In the genomic region with DNA sequence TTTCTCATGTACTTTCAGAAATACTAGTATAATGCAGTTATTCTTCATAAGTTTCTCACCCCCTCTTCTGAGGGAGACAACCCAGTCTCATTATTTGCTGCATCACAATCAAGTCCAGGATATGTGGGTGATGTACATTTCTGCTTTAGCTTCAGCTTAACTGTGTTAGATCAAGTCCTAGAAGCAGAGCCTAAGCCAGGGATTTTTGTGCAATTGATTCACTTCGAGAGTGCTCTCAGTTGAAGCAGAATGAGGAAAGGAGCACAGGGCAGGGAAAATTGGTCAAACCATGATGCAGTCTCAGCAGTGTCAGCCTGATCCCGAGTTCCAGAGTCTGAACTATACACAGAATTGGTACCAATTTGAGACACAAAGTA, we compare ENCODE assay signal across 10 cellular contexts. TPM values are rescaled to one million over a fixed set of nuclear protein-coding genes. Genes with fewer than 3 reads are reported as not detected.
DNase-seq lines count a peak whose midpoint lies in the region; ATAC-seq and TF ChIP-seq lines count a peak whose summit lies in the region.
"Had no signal": no experiment of that assay in that cellular context is flagged by ENCODE, and none has a peak within 500 bp of the region (broad histone marks: within the 10 kb centered on the region; RNA-seq: fewer than 3 reads in every experiment).

No MANE protein-coding gene starts in this region.

- H2AFZ ChIP-seq in IMR-90 (replicated peaks; ENCODE audit: low read length, poor library complexity): no peak overlapping the region

- H2BK5ac ChIP-seq in IMR-90 (ENCODE audit: low read depth, low read length, poor library complexity, severe bottlenecking): no peak overlapping the region

- H2AK9ac ChIP-seq in IMR-90 (replicated peaks; ENCODE audit: low read depth, low read length, poor library complexity): no peak overlapping the region

- dilution Hi-C loops in IMR-90 (cut with HindIII; ENCODE audit: low sequenced_read_pairs, unreplicated experiment): no loop called here

- no TSS peak for BruUV-seq in IMR-90 (replicated peaks; lab: Mats Ljungman, UMichigan)

- H2BK20ac ChIP-seq in IMR-90 (ENCODE audit: low read depth, low read length): no peak overlapping the region

- WGBS in IMR-90 (ENCODE audit: extremely low coverage in 2 of 2, insufficient read length in 1 of 2), 2 experiments: 71% methylated on average over 1 of the region's 2 CpGs; no CpG with 5 or more reads in 1 of the 2 experiments

- peak overlapping the region in 1 of 2 experiments; percentile 79; a peak in 1 of 4 replicates for H4K8ac ChIP-seq in IMR-90 (ENCODE audit: low read depth in 2 of 2, low read length in 2 of 2)

- peak overlapping the region; percentile 52 for H3K23ac ChIP-seq in IMR-90 (ENCODE audit: low read depth, low read length)

- no peaks in the 10 kb centered on the region for H3K9me3 Mint-ChIP-seq in activated naive CD8-positive, alpha-beta T cell treated with anti-CD3 and anti-CD28 coated beads for 36 hours
- no peaks in the 10 kb centered on the region for H3K9me3 Mint-ChIP-seq in naive thymus-derived CD8-positive, alpha-beta T cell

- no peak overlapping the region for H3K4me3 ChIP-seq in IMR-90 (ENCODE audit: insufficient read depth, low read depth, low read length)
- no peak overlapping the region for H3K4me3 ChIP-seq in Peyer's patch

- no peak overlapping the region for H3K56ac ChIP-seq in IMR-90 (ENCODE audit: extremely low read depth, insufficient read depth, low read length)

- H3K27me3 Mint-ChIP-seq in activated naive CD8-positive, alpha-beta T cell treated with anti-CD3 and anti-CD28 coated beads for 36 hours: no peaks in the 10 kb centered on the region
- no peaks in the 10 kb centered on the region for H3K27me3 Mint-ChIP-seq in naive thymus-derived CD8-positive, alpha-beta T cell

- H2AK5ac ChIP-seq in IMR-90 (ENCODE audit: low read depth, low read length): no peak overlapping the region

- in situ Hi-C loops in IMR-90 (cut with MboI; ENCODE audit: low sequenced_read_pairs): no loop called here

- H3K4me3 Mint-ChIP-seq in activated naive CD8-positive, alpha-beta T cell treated with anti-CD3 and anti-CD28 coated beads for 36 hours: no peak overlapping the region
- peak overlapping the region in 1 of 10 donors; percentile 15 for H3K4me3 Mint-ChIP-seq in naive thymus-derived CD8-positive, alpha-beta T cell

- DNase-seq in DMS 273 (lab: John Stamatoyannopoulos, UW; ENCODE audit: unreplicated experiment) (peak; percentile 49), DMS 273 treated with DMSO at 0.1 percent for 48 hours (lab: John Stamatoyannopoulos, UW) (no peak), IMR-90 (peak; percentile 41), Peyer's patch (no peak), omental fat pad (ENCODE audit: low spot score) (no peak)
- no peak for DNase-seq in activated naive CD8-positive, alpha-beta T cell treated with anti-CD3 and anti-CD28 coated beads for 36 hours
- no peak for DNase-seq in naive thymus-derived CD8-positive, alpha-beta T cell
- DNase-seq: 8988T; activated CD8-positive, alpha-beta memory T cell treated with anti-CD3 and anti-CD28 coated beads for 24 hours had no signal

- H2BK120ac ChIP-seq in IMR-90 (ENCODE audit: low read depth, low read length): peak overlapping the region; percentile 67

- H3K27ac ChIP-seq in IMR-90 (ENCODE audit: insufficient read depth, low read length) (peak overlapping the region; percentile 55; the same call in 1 of the 2 replicates), Peyer's patch (no peak overlapping the region)

- H3K4ac ChIP-seq in IMR-90 (ENCODE audit: low read depth, low read length): peak overlapping the region; percentile 33; the same call in 1 of the 2 replicates

- H3K36me3 ChIP-seq in IMR-90 (ENCODE audit: control insufficient read depth, insufficient read depth, low read length) (peaks cover 17% of the 10 kb centered on the region), Peyer's patch (peaks cover 0 to 41% (median under 1%) of the 10 kb centered on the region in 3 donors)

- peaks cover 27% of the 10 kb centered on the region for H3K36me3 Mint-ChIP-seq in activated naive CD8-positive, alpha-beta T cell treated with anti-CD3 and anti-CD28 coated beads for 36 hours
- peaks cover 0 to 40% (median 8%) of the 10 kb centered on the region in 3 donors for H3K36me3 Mint-ChIP-seq in naive thymus-derived CD8-positive, alpha-beta T cell

- ATAC-seq in IMR-90 (ENCODE audit: low read depth) (peak; percentile 51), HG03378 (IDR thresholded peaks at IDR 0.05; ENCODE audit: unreplicated experiment) (no peak), omental fat pad (ENCODE audit: low FRiP score) (no peak)
- ATAC-seq in naive thymus-derived CD8-positive, alpha-beta T cell: peak; percentile 31 to 41

- H3K27me3 ChIP-seq in IMR-90 (ENCODE audit: control insufficient read depth, insufficient read depth, low read length) (no peaks in the 10 kb centered on the region), Peyer's patch (no peaks in the 10 kb centered on the region)

- no peak overlapping the region for H3K4me2 ChIP-seq in IMR-90 (ENCODE audit: low read depth, low read length)

- H3K9me3 ChIP-seq in IMR-90 (ENCODE audit: control insufficient read depth, insufficient read depth, low read length): no peaks in the 10 kb centered on the region
- no peaks in the 10 kb centered on the region for H3K9me3 ChIP-seq in Peyer's patch

- H3K18ac ChIP-seq in IMR-90 (ENCODE audit: low read depth, low read length): no peak overlapping the region

- peak overlapping the region; percentile 65; the same call in 1 of the 2 replicates for H3K14ac ChIP-seq in IMR-90 (replicated peaks; ENCODE audit: low read depth, low read length)

- H3K4me1 Mint-ChIP-seq in activated naive CD8-positive, alpha-beta T cell treated with anti-CD3 and anti-CD28 coated beads for 36 hours: peaks cover 10% of the 10 kb centered on the region
- H3K4me1 Mint-ChIP-seq in naive thymus-derived CD8-positive, alpha-beta T cell: peaks cover 8 to 30% (median 13%) of the 10 kb centered on the region in 4 donors

- intact Hi-C loops in IMR-90 (cut with micrococcal nuclease): loop anchor here (5.0 kb wide), 1 partner anchor 337 kb away; no protein-coding TSS in a partner anchor

- no peak for TF ChIP-seq RAD21 in IMR-90 (IDR thresholded peaks at IDR 0.05; ENCODE audit: low read length)

- peaks cover 15% of the 10 kb centered on the region; the same call in 1 of the 2 replicates for H4K20me1 ChIP-seq in IMR-90 (ENCODE audit: insufficient read depth, low read length)

- peak overlapping the region; percentile 12; the same call in 1 of the 2 replicates for H4K5ac ChIP-seq in IMR-90 (ENCODE audit: low read depth, low read length)

- H3K27ac Mint-ChIP-seq in activated naive CD8-positive, alpha-beta T cell treated with anti-CD3 and anti-CD28 coated beads for 36 hours: peak overlapping the region; percentile 77
- peak overlapping the region in 7 of 10 donors; percentile 1 to 89 (median 35) for H3K27ac Mint-ChIP-seq in naive thymus-derived CD8-positive, alpha-beta T cell

- H3K9ac ChIP-seq in IMR-90 (ENCODE audit: low read depth, low read length): no peak overlapping the region

- no peaks in the 10 kb centered on the region for H3K9me1 ChIP-seq in IMR-90 (ENCODE audit: insufficient read depth, low read length)

- CTCF ChIA-PET in IMR-90 (lab: Yijun Ruan, JAX): interaction anchor here (0.8 kb wide), 1 partner anchor 219 kb away, joined by 4 read pairs; no protein-coding TSS in a partner anchor

- H4K91ac ChIP-seq in IMR-90 (ENCODE audit: insufficient read depth, low read depth, low read length): peak overlapping the region; percentile 26; the same call in 1 of the 2 replicates

- POLR2A ChIA-PET in IMR-90 (lab: Charles Lee; ENCODE audit: unreplicated experiment): no interaction called here
- POLR2A ChIA-PET in naive thymus-derived CD8-positive, alpha-beta T cell (lab: Charles Lee): interaction anchor here (0.7 to 10.4 kb wide), 2 partner anchors 14 to 157 kb away, joined by 7 to 141 read pairs; a partner anchor contains a TSS

- no peak for TF ChIP-seq POLR2A in IMR-90 (IDR thresholded peaks at IDR 0.05; ENCODE audit: low read depth, low read length)
- no peak for TF ChIP-seq POLR2A in Peyer's patch (IDR thresholded peaks at IDR 0.05)

- H2BK15ac ChIP-seq in IMR-90 (ENCODE audit: low read depth, low read length): no peak overlapping the region

- peaks cover 4% of the 10 kb centered on the region; the same call in 1 of the 2 replicates for H3K4me1 ChIP-seq in IMR-90 (ENCODE audit: control insufficient read depth, insufficient read depth, low read length)
- no peaks in the 10 kb centered on the region for H3K4me1 ChIP-seq in Peyer's patch

- peaks cover 0 to 4% of the 10 kb centered on the region in 2 experiments; a peak in 1 of 4 replicates for H3K79me1 ChIP-seq in IMR-90 (ENCODE audit: low read depth in 1 of 2, low read length in 2 of 2)

- no peak for TF ChIP-seq CTCF in IMR-90 (conservative IDR thresholded peaks at IDR 0.05; ENCODE audit: low read depth, low read length)
- no peak for TF ChIP-seq CTCF in Peyer's patch (IDR thresholded peaks at IDR 0.05)
- no peak for TF ChIP-seq CTCF in omental fat pad (IDR thresholded peaks at IDR 0.05)

RNA-seq across cellular contexts. Expression of a gene that starts 15.1 kb away (rescaled TPM):
- total RNA-seq in IMR-90 (2012; rRNA removed) (422 and 601 TPM in 2 replicates), Peyer's patch (100 to 1,000 TPM; 310 to 396 (median 360) TPM), omental fat pad (100 to 1,000 TPM; 417 to 565 (median 429) TPM)
- 419 and 458 TPM in 2 replicates for polyA plus RNA-seq in IMR-90 (2012; rRNA removed)
- 149 and 205 TPM in 2 replicates for polyA plus RNA-seq in IMR-90 (2012; cell fraction: cytosol; rRNA removed)
- polyA plus RNA-seq in IMR-90 (2012; cell fraction: nucleus; rRNA removed; ENCODE audit: low replicate concordance): 124 and 330 TPM in 2 replicates
- 100 to 1,000 TPM; 874 to 924 TPM for total RNA-seq in activated naive CD8-positive, alpha-beta T cell treated with anti-CD3 and anti-CD28 coated beads for 36 hours
- 100 to 1,000 TPM; 653 to 706 TPM for total RNA-seq in naive thymus-derived CD8-positive, alpha-beta T cell
- polyA plus RNA-seq in naive thymus-derived CD8-positive, alpha-beta T cell: 100 to 1,000 TPM; 760 to 890 (median 849) TPM

RNA-seq across cellular contexts. Expression of a gene that starts 15.6 kb away (rescaled TPM):
- 6.8 and 12.8 TPM in 2 replicates for total RNA-seq in IMR-90 (2012; rRNA removed)
- polyA plus RNA-seq in IMR-90 (2012; rRNA removed): 2.7 and 4.4 TPM in 2 replicates
- polyA plus RNA-seq in IMR-90 (2012; cell fraction: cytosol; rRNA removed): 0.38 and 0.65 TPM in 2 replicates
- polyA plus RNA-seq in IMR-90 (2012; cell fraction: nucleus; rRNA removed; ENCODE audit: low replicate concordance): 0.11 and 1.7 TPM in 2 replicates
- total RNA-seq in activated naive CD8-positive, alpha-beta T cell treated with anti-CD3 and anti-CD28 coated beads for 36 hours: 10 to 100 TPM; 33.4 to 34.4 TPM
- 1 to 10 TPM; 6.6 to 8.3 TPM for total RNA-seq in naive thymus-derived CD8-positive, alpha-beta T cell
- 1 to 10 TPM; 5.3 to 6.7 (median 6.3) TPM for polyA plus RNA-seq in naive thymus-derived CD8-positive, alpha-beta T cell
- 1 to 10 TPM; 8.2 to 9.1 (median 8.4) TPM for total RNA-seq in Peyer's patch
- total RNA-seq in omental fat pad: 1 to 10 TPM; 2.0 to 8.0 (median 2.3) TPM

RNA-seq across cellular contexts. Expression of a gene that starts 43.7 kb away (rescaled TPM):
- total RNA-seq in IMR-90 (2012; rRNA removed) (1.6 and 2.2 TPM in 2 replicates), Peyer's patch (10 to 100 TPM in 1 of 4 donors, 1 to 10 TPM in 3; 1.8 to 29.7 (median 9.2) TPM), omental fat pad (1 to 10 TPM; 3.0 to 5.7 (median 4.4) TPM)
- 0.32 and 0.60 TPM in 2 replicates for polyA plus RNA-seq in IMR-90 (2012; rRNA removed)
- polyA plus RNA-seq in IMR-90 (2012; cell fraction: cytosol; rRNA removed): 0.03 and 0.05 TPM in 2 replicates
- 0.11 and 0.76 TPM in 2 replicates for polyA plus RNA-seq in IMR-90 (2012; cell fraction: nucleus; rRNA removed; ENCODE audit: low replicate concordance)
- total RNA-seq in activated naive CD8-positive, alpha-beta T cell treated with anti-CD3 and anti-CD28 coated beads for 36 hours: 1 to 10 TPM; 1.9 to 2.0 TPM
- total RNA-seq in naive thymus-derived CD8-positive, alpha-beta T cell: 1 to 10 TPM; 7.4 to 8.4 TPM
- 1 to 10 TPM; 1.1 to 2.1 (median 1.3) TPM for polyA plus RNA-seq in naive thymus-derived CD8-positive, alpha-beta T cell

Comparison
In these comparisons a context has a peak if more than half of its experiments do, and no peak if none do; other contexts are left out.
1. DNase-seq: peak in DMS 273 (single experiment) and IMR-90 (single experiment); none in DMS 273 treated with DMSO at 0.1 percent for 48 hours (single experiment), activated naive CD8-positive, alpha-beta T cell treated with anti-CD3 and anti-CD28 coated beads for 36 hours (single experiment), naive thymus-derived CD8-positive, alpha-beta T cell (0 of 10), Peyer's patch (0 of 3) and omental fat pad (single experiment).
2. ATAC-seq: peak in IMR-90 (single experiment) and naive thymus-derived CD8-positive, alpha-beta T cell (2 of 2); none in HG03378 (single experiment) and omental fat pad (single experiment).